Comparison of ENCODE assay signal across 17 cellular contexts in the genomic region with DNA sequence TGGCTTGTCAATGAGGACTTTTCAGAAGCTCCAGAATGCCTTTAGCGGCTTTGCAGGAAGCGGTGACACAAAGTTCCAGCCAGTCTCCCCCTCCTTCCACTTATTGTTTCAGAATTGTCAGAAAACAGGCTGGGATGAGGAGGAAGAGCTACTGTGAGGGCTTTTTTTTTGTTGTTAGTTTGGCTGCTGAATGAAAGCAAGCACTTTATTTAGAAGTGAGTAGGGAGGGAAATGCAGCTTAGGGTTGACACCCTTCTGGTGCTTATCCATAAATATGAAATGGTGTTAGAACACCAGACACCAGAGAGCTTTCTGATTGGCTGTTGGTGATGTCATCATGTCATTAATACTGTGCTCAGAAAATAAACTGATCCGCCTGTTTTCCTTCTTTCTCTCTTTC.
DNase-seq lines count a peak whose midpoint lies in the region; ATAC-seq and TF ChIP-seq lines count a peak whose summit lies in the region.
"Had no signal": no experiment of that assay in that cellular context is flagged by ENCODE, and none has a peak within 500 bp of the region (broad histone marks: within the 10 kb centered on the region; RNA-seq: fewer than 3 reads in every experiment).

No MANE protein-coding gene starts in this region.

- H3K4me1 ChIP-seq in CD8-positive, alpha-beta memory T cell (ENCODE audit: insufficient read depth, low read length): no peaks in the 10 kb centered on the region

- peak overlapping the region; percentile 91 for H3K27ac Mint-ChIP-seq in progenitor cell of endocrine pancreas
- no peak overlapping the region for H3K27ac Mint-ChIP-seq in CD8-positive, alpha-beta memory T cell

- H3K27ac ChIP-seq in CD8-positive, alpha-beta memory T cell (ENCODE audit: low read depth, low read length): no peak overlapping the region
- H3K27ac ChIP-seq: lower lobe of right lung had no signal

- CTCF ChIA-PET in CD8-positive, alpha-beta memory T cell (lab: Charles Lee): no interaction called here

- H3K4me3 ChIP-seq in CD8-positive, alpha-beta memory T cell (ENCODE audit: low read length): no peak overlapping the region
- H3K4me3 ChIP-seq: lower lobe of right lung had no signal

- H3K27me3 ChIP-seq in CD8-positive, alpha-beta memory T cell (ENCODE audit: insufficient read depth, low read length, poor library complexity, severe bottlenecking): no peaks in the 10 kb centered on the region

- no peaks in the 10 kb centered on the region for H3K27me3 Mint-ChIP-seq in progenitor cell of endocrine pancreas
- peaks cover 0 to 4% of the 10 kb centered on the region in 2 donors for H3K27me3 Mint-ChIP-seq in CD8-positive, alpha-beta memory T cell

- DNase-seq in NCI-H2171 treated with DMSO at 0.1 percent for 48 hours (lab: John Stamatoyannopoulos, UW): peak; percentile 30
- DNase-seq in NCI-H2171 (lab: John Stamatoyannopoulos, UW): no peak
- DNase-seq in SHP77 treated with DMSO at 0.1 percent for 48 hours (lab: John Stamatoyannopoulos, UW): peak; percentile 27
- no peak for DNase-seq in left ventricle myocardium superior
- no peak for DNase-seq in progenitor cell of endocrine pancreas (ENCODE audit: low spot score, unreplicated experiment)
- DNase-seq in CD8-positive, alpha-beta memory T cell: no peak
- DNase-seq in NCI-H1694 (lab: John Stamatoyannopoulos, UW): no peak
- DNase-seq: activated CD4-positive, alpha-beta T cell treated with anti-CD3 and anti-CD28 coated beads for 4 hours; effector CD4-positive, alpha-beta T cell; EL; H7; lower lobe of right lung; OCI-M1; posterior cingulate gyrus; stimulated activated CD4-positive, alpha-beta T cell treated with anti-CD3 and anti-CD28 coated beads, Interleukin-4, amount 100 ng/mL, for 4 hours; stimulated activated naive CD4-positive, alpha-beta T cell had no signal

- intact Hi-C loops in left ventricle myocardium superior (cut with micrococcal nuclease): no loop called here

- no peaks in the 10 kb centered on the region for H3K36me3 ChIP-seq in CD8-positive, alpha-beta memory T cell (ENCODE audit: insufficient read depth, low read length)
- H3K36me3 ChIP-seq: lower lobe of right lung had no signal

- POLR2A ChIA-PET in CD8-positive, alpha-beta memory T cell (lab: Charles Lee): no interaction called here

- no peaks in the 10 kb centered on the region for H3K9me3 ChIP-seq in CD8-positive, alpha-beta memory T cell (ENCODE audit: low read length)
- H3K9me3 ChIP-seq: lower lobe of right lung had no signal

- H3K4me1 Mint-ChIP-seq in progenitor cell of endocrine pancreas (ENCODE audit: low read depth): peaks cover 63% of the 10 kb centered on the region
- H3K4me1 Mint-ChIP-seq in CD8-positive, alpha-beta memory T cell: no peaks in the 10 kb centered on the region

- H3K4me3 Mint-ChIP-seq in progenitor cell of endocrine pancreas (ENCODE audit: low read depth): no peak overlapping the region
- H3K4me3 Mint-ChIP-seq in CD8-positive, alpha-beta memory T cell: no peak overlapping the region

- ATAC-seq in left ventricle myocardium superior (peak; percentile 68), GM21360 (IDR thresholded peaks at IDR 0.05; ENCODE audit: unreplicated experiment) (no peak)
- ATAC-seq: lower lobe of right lung had no signal

- peaks cover 6% of the 10 kb centered on the region for H3K9me3 Mint-ChIP-seq in progenitor cell of endocrine pancreas (ENCODE audit: low read depth)
- H3K9me3 Mint-ChIP-seq in CD8-positive, alpha-beta memory T cell: peaks cover 0 to 11% (median 0%) of the 10 kb centered on the region in 5 donors

- H3K36me3 Mint-ChIP-seq in progenitor cell of endocrine pancreas (ENCODE audit: insufficient read depth): peaks cover 23% of the 10 kb centered on the region
- no peaks in the 10 kb centered on the region for H3K36me3 Mint-ChIP-seq in CD8-positive, alpha-beta memory T cell

- TF ChIP-seq CTCF in progenitor cell of endocrine pancreas (IDR thresholded peaks at IDR 0.05; ENCODE audit: unreplicated experiment): no peak

Comparison
In these comparisons a context has a peak if more than half of its experiments do, and no peak if none do; other contexts are left out.
1. DNase-seq: peak in NCI-H2171 treated with DMSO at 0.1 percent for 48 hours (single experiment) and SHP77 treated with DMSO at 0.1 percent for 48 hours (single experiment); none in NCI-H2171 (single experiment), left ventricle myocardium superior (single experiment), progenitor cell of endocrine pancreas (single experiment), CD8-positive, alpha-beta memory T cell (0 of 5) and NCI-H1694 (single experiment).